19 cellular contexts compared by ENCODE assay signal in the genomic region with DNA sequence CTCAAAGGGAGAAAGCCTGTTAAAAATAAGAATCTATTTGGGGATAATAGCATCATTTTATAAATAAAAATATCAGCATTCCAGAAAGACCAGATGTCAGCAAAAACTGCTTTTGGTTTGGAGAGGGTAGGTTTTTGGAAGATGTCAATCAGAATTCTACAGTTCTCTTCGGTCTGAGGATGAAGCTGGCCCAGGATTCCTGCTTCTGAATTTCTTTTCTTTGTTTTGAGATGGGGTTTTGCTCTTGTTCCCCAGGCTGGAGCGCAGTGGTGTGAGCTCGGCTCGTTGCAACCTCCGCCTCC. TPM values are rescaled to one million over a fixed set of nuclear protein-coding genes. Genes with fewer than 3 reads are reported as not detected.
DNase-seq lines count a peak whose midpoint lies in the region; ATAC-seq and TF ChIP-seq lines count a peak whose summit lies in the region.
"Had no signal": no experiment of that assay in that cellular context is flagged by ENCODE, and none has a peak within 500 bp of the region (broad histone marks: within the 10 kb centered on the region; RNA-seq: fewer than 3 reads in every experiment).

No MANE protein-coding gene starts in this region.

- H3K4me3 ChIP-seq in Caco-2 (ENCODE audit: low read depth, low read length), result no peak overlapping the region
- H3K4me3 ChIP-seq in KMS-11 (IDR thresholded peaks at IDR 0.05; ENCODE audit: insufficient read depth, low read depth, low read length), result no peak overlapping the region
- H3K4me3 ChIP-seq in spleen, result no peak overlapping the region
- no peak overlapping the region for H3K4me3 ChIP-seq in breast epithelium
- H3K4me3 ChIP-seq: prostate gland, skin epidermis had no signal

- H3K27me3 Mint-ChIP-seq in Caco-2 (ENCODE audit: insufficient read depth, unreplicated experiment), result no peaks in the 10 kb centered on the region
- no peaks in the 10 kb centered on the region for H3K27me3 Mint-ChIP-seq in activated naive CD8-positive, alpha-beta T cell treated with anti-CD3 and anti-CD28 coated beads, Interleukin-2, amount 50 U/mL, for 24 hours
- H3K27me3 Mint-ChIP-seq: activated T-helper 17 cell treated with anti-CD3 and anti-CD28 coated beads, Interleukin-2, amount 50 U/mL, for 72 hours had no signal

- H3K9me3 ChIP-seq in Caco-2, result no peaks in the 10 kb centered on the region
- no peaks in the 10 kb centered on the region for H3K9me3 ChIP-seq in spleen
- no peaks in the 10 kb centered on the region for H3K9me3 ChIP-seq in breast epithelium
- H3K9me3 ChIP-seq: prostate gland had no signal

- H3K79me2 ChIP-seq in KMS-11 (ENCODE audit: insufficient read depth, low read depth), result no peaks in the 10 kb centered on the region

- peak overlapping the region; percentile 93 for H3K4me2 ChIP-seq in KMS-11

- peaks cover 32% of the 10 kb centered on the region for H3K36me3 Mint-ChIP-seq in Caco-2 (ENCODE audit: insufficient read depth, unreplicated experiment)
- H3K36me3 Mint-ChIP-seq in activated naive CD8-positive, alpha-beta T cell treated with anti-CD3 and anti-CD28 coated beads, Interleukin-2, amount 50 U/mL, for 24 hours (ENCODE audit: low read depth), result no peaks in the 10 kb centered on the region

- no peak for TF ChIP-seq POLR2A in spleen (IDR thresholded peaks at IDR 0.05)
- no peak for TF ChIP-seq POLR2A in breast epithelium (IDR thresholded peaks at IDR 0.05)

- H3K27me3 ChIP-seq in Caco-2 (replicated peaks; ENCODE audit: control insufficient read depth, insufficient read depth, low read length) (no peaks in the 10 kb centered on the region), KMS-11 (ENCODE audit: insufficient read depth, low read depth) (no peaks in the 10 kb centered on the region), spleen (replicated peaks in 1 of 7) (no peaks in the 10 kb centered on the region), breast epithelium (no peaks in the 10 kb centered on the region)
- H3K27me3 ChIP-seq: brain microvascular endothelial cell had no signal

- H4K20me1 ChIP-seq in KMS-11 (ENCODE audit: insufficient read depth), result no peaks in the 10 kb centered on the region

- no peak for ATAC-seq in activated naive CD8-positive, alpha-beta T cell treated with anti-CD3 and anti-CD28 coated beads, Interleukin-2, amount 50 U/mL, for 24 hours
- ATAC-seq: activated T-helper 17 cell treated with anti-CD3 and anti-CD28 coated beads, Interleukin-2, amount 50 U/mL, for 72 hours; Right ventricle myocardium inferior had no signal

- H3K4me3 Mint-ChIP-seq in Caco-2 (ENCODE audit: unreplicated experiment), result peak overlapping the region; percentile 32
- no peak overlapping the region for H3K4me3 Mint-ChIP-seq in activated naive CD8-positive, alpha-beta T cell treated with anti-CD3 and anti-CD28 coated beads, Interleukin-2, amount 50 U/mL, for 24 hours
- H3K4me3 Mint-ChIP-seq: activated T-helper 17 cell treated with anti-CD3 and anti-CD28 coated beads, Interleukin-2, amount 50 U/mL, for 72 hours had no signal

- POLR2A ChIA-PET in Caco-2 (lab: Charles Lee), result no interaction called here

- H3K36me3 ChIP-seq in Caco-2 (ENCODE audit: control insufficient read depth, insufficient read depth, low read length), result no peaks in the 10 kb centered on the region
- H3K36me3 ChIP-seq in KMS-11 (ENCODE audit: insufficient read depth), result no peaks in the 10 kb centered on the region
- H3K36me3 ChIP-seq in spleen, result peaks cover 0 to 62% (median 18%) of the 10 kb centered on the region in 6 donors
- H3K36me3 ChIP-seq in breast epithelium, result no peaks in the 10 kb centered on the region
- H3K36me3 ChIP-seq: brain microvascular endothelial cell, prostate gland had no signal

- TF ChIP-seq CTCF in Caco-2 (IDR thresholded peaks at IDR 0.05; ENCODE audit: insufficient read depth in 1 of 2, low read depth in 1 of 2, low read length in 1 of 2, severe bottlenecking in 1 of 2, unreplicated experiment in 1 of 2) (no peak), KMS-11 (conservative IDR thresholded peaks at IDR 0.05; ENCODE audit: low read depth, low read length) (no peak), spleen (IDR thresholded peaks at IDR 0.05 in 8 of 11, conservative IDR thresholded peaks at IDR 0.05 in 3 of 11) (no peak), breast epithelium (IDR thresholded peaks at IDR 0.05) (no peak)

- BruUV-seq in Caco-2 (replicated peaks; lab: Mats Ljungman, UMichigan), result TSS peak; percentile 66

- peaks cover 25% of the 10 kb centered on the region for H3K4me1 Mint-ChIP-seq in Caco-2 (ENCODE audit: low read depth, unreplicated experiment)
- H3K4me1 Mint-ChIP-seq in activated naive CD8-positive, alpha-beta T cell treated with anti-CD3 and anti-CD28 coated beads, Interleukin-2, amount 50 U/mL, for 24 hours, result peaks cover 26% of the 10 kb centered on the region
- H3K4me1 Mint-ChIP-seq: activated T-helper 17 cell treated with anti-CD3 and anti-CD28 coated beads, Interleukin-2, amount 50 U/mL, for 72 hours had no signal

- H3K27ac Mint-ChIP-seq in Caco-2 (ENCODE audit: unreplicated experiment), result peak overlapping the region; percentile 80
- peak overlapping the region; percentile 73 for H3K27ac Mint-ChIP-seq in activated naive CD8-positive, alpha-beta T cell treated with anti-CD3 and anti-CD28 coated beads, Interleukin-2, amount 50 U/mL, for 24 hours
- H3K27ac Mint-ChIP-seq: activated T-helper 17 cell treated with anti-CD3 and anti-CD28 coated beads, Interleukin-2, amount 50 U/mL, for 72 hours had no signal

- no peaks in the 10 kb centered on the region for H3K9me3 Mint-ChIP-seq in Caco-2 (ENCODE audit: unreplicated experiment)
- H3K9me3 Mint-ChIP-seq in activated naive CD8-positive, alpha-beta T cell treated with anti-CD3 and anti-CD28 coated beads, Interleukin-2, amount 50 U/mL, for 24 hours, result no peaks in the 10 kb centered on the region
- H3K9me3 Mint-ChIP-seq: activated T-helper 17 cell treated with anti-CD3 and anti-CD28 coated beads, Interleukin-2, amount 50 U/mL, for 72 hours had no signal

- CTCF ChIA-PET in Caco-2 (lab: Charles Lee), result no interaction called here

- H2AFZ ChIP-seq in KMS-11 (ENCODE audit: low read depth), result peak overlapping the region; percentile 61; the same call in 1 of the 2 replicates

- peak overlapping the region; percentile 47 for H3K9ac ChIP-seq in KMS-11

- DNase-seq in Caco-2, result no peak
- DNase-seq in activated naive CD8-positive, alpha-beta T cell treated with anti-CD3 and anti-CD28 coated beads, Interleukin-2, amount 50 U/mL, for 24 hours, result no peak
- DNase-seq in spleen, result no peak
- no peak for DNase-seq in breast epithelium (ENCODE audit: low spot score in 2 of 2)
- DNase-seq in A172 (ENCODE audit: low spot score), result no peak
- no peak for DNase-seq in caudate nucleus (lab: John Stamatoyannopoulos, UW)
- DNase-seq: activated CD4-positive, alpha-beta T cell treated with anti-CD3 and anti-CD28 coated beads for 48 hours; brain microvascular endothelial cell; cortex of kidney; DMS79 treated with DMSO at 0.1 percent for 48 hours; head of caudate nucleus; NCI-H1436 treated with DMSO at 0.1 percent for 48 hours; NCI-H510A treated with DMSO at 0.1 percent for 48 hours; stimulated activated CD4-positive, alpha-beta T cell treated with anti-CD3 and anti-CD28 coated beads, Interleukin-4, amount 100 ng/mL, for 4 hours had no signal

- peaks cover 72% of the 10 kb centered on the region for H3K4me1 ChIP-seq in Caco-2
- H3K4me1 ChIP-seq in KMS-11 (ENCODE audit: low read depth, poor library complexity, severe bottlenecking), result peaks cover 59% of the 10 kb centered on the region
- peaks cover 23 to 70% (median 53%) of the 10 kb centered on the region in 6 donors for H3K4me1 ChIP-seq in spleen
- H3K4me1 ChIP-seq in breast epithelium, result no peaks in the 10 kb centered on the region
- H3K4me1 ChIP-seq: prostate gland had no signal

- WGBS in spleen, 5 donors, result 70 to 80% (median 75%) methylated on average over 5 of the region's 5 CpGs

- H3K27ac ChIP-seq in KMS-11 (peak overlapping the region; percentile 76), spleen (peak overlapping the region; percentile 55 to 91 (median 78)), breast epithelium (no peak overlapping the region), caudate nucleus (ENCODE audit: low read depth, low read length) (no peak overlapping the region)
- H3K27ac ChIP-seq: brain microvascular endothelial cell, prostate gland had no signal

- intact Hi-C loops in Caco-2 (cut with micrococcal nuclease; ENCODE audit: unreplicated experiment), result loop anchor here (1.0 kb wide), 1 partner anchor 35 kb away; a partner anchor contains a TSS
- intact Hi-C loops in spleen (cut with DNase I; ENCODE audit: low total_unique reads), result no loop called here
- intact Hi-C loops in breast epithelium (cut with DNase I; ENCODE audit: low total_unique reads), result no loop called here

RNA-seq across cellular contexts. Expression of a gene that starts 31.0 kb away (rescaled TPM):
- total RNA-seq in Caco-2 (2022) (103 and 106 TPM in 2 replicates), spleen (10 to 100 TPM; 47.3 to 88.0 (median 68.9) TPM), breast epithelium (10 to 100 TPM; 24.6 to 37.7 (median 28.8) TPM)
- polyA plus RNA-seq in spleen, result 10 to 100 TPM; 17.0 to 29.6 (median 17.1) TPM
- 31.6 and 45.9 TPM in 2 replicates for total RNA-seq in A172 (2014; rRNA removed; shearing (Covaris generic))

RNA-seq across cellular contexts. Expression of a gene that starts 35.1 kb away (rescaled TPM):
- total RNA-seq in Caco-2 (2022) (33.9 and 39.3 TPM in 2 replicates), spleen (10 to 100 TPM; 51.1 to 84.6 (median 67.3) TPM), breast epithelium (10 to 100 TPM; 13.8 to 18.9 (median 14.9) TPM)
- polyA plus RNA-seq in spleen, result 10 to 100 TPM; 12.6 to 26.8 (median 14.9) TPM
- total RNA-seq in A172 (2014; rRNA removed; shearing (Covaris generic)), result 6.5 and 8.0 TPM in 2 replicates

RNA-seq across cellular contexts. Expression of a gene that starts 52.0 kb away (rescaled TPM):
- total RNA-seq in Caco-2 (2022), result 0.14 and 0.51 TPM in 2 replicates
- 100 to 1,000 TPM in 2 of 7 donors, 10 to 100 TPM in 5; 55.5 to 112 (median 66.5) TPM for total RNA-seq in spleen
- 10 to 100 TPM in 2 of 3 donors, 1 to 10 TPM in 1; 5.1 to 31.2 (median 13.6) TPM for polyA plus RNA-seq in spleen
- 10 to 100 TPM in 1 of 3 donors, 1 to 10 TPM in 2; 4.2 to 11.5 (median 6.6) TPM for total RNA-seq in breast epithelium
- total RNA-seq in A172 (2014; rRNA removed; shearing (Covaris generic)), result 1.0 and 1.1 TPM in 2 replicates

RNA-seq across cellular contexts. Expression of a gene that starts 56.1 kb away (rescaled TPM):
- total RNA-seq in Caco-2 (2022), result 4.2 and 6.9 TPM in 2 replicates
- total RNA-seq in spleen, result 10 to 100 TPM; 15.8 to 43.9 (median 28.9) TPM
- polyA plus RNA-seq in spleen, result 10 to 100 TPM; 14.7 to 25.6 (median 17.4) TPM
- 10 to 100 TPM; 15.4 to 42.7 (median 31.1) TPM for total RNA-seq in breast epithelium
- 5.6 and 20.3 TPM in 2 replicates for total RNA-seq in A172 (2014; rRNA removed; shearing (Covaris generic))

Comparison
In these comparisons a context has a peak if more than half of its experiments do, and no peak if none do; other contexts are left out.
1. H3K27ac ChIP-seq: peak in KMS-11 (single experiment) and spleen (8 of 8); none in breast epithelium (0 of 2) and caudate nucleus (single experiment).
2. RNA of a gene that starts 52.0 kb away (total RNA-seq): 55.5 to 112 TPM in spleen; 4.2 to 11.5 TPM in breast epithelium, 1.0 to 1.1 TPM in A172 and 0.14 to 0.51 TPM in Caco-2; every median in the first group is over 4 times any median in the second.